21 cellular contexts compared by ENCODE assay signal in the genomic region with DNA sequence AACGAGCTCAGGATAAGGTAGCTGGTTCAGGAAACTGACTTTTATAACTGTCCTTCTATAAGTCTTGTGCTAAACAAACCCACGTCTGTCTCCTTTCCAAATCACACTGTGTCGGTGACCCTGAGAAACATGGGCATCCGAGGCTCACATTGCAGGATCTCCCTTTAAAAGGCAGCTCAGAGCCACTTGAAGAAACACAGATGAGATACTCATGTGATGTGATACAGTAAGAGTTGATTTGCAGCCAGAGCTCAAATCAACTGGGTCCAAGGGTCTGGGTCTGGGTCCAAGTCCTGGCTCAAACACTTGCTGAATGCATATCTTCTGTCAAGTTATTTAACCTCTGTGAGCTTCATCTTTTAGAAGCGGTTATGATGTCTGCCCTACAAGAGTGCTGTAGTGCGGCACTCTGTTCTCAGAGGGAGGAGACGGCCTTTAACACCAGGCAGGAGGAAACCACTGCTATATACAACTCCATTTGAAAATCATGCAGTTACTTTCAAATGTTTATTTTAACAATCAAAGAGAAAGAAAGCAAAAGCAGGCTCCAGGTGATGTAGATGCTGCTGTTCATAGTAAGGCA. TPM values are rescaled to one million over a fixed set of nuclear protein-coding genes. Genes with fewer than 3 reads are reported as not detected.
DNase-seq lines count a peak whose midpoint lies in the region; FAIRE-seq lines count a peak whose summit lies in the region.
"Had no signal": no experiment of that assay in that cellular context is flagged by ENCODE, and none has a peak within 500 bp of the region (broad histone marks: within the 10 kb centered on the region; RNA-seq: fewer than 3 reads in every experiment).

No MANE protein-coding gene starts in this region.

- peak overlapping the region; percentile 57 for H3K27ac Mint-ChIP-seq in activated naive CD4-positive, alpha-beta T cell treated with anti-CD3 and anti-CD28 coated beads, Interleukin-2, amount 50 U/mL, for 24 hours
- H3K27ac Mint-ChIP-seq: CD4-positive, CD25-positive, alpha-beta regulatory T cell had no signal

- peaks cover 3% of the 10 kb centered on the region for H3K27me3 Mint-ChIP-seq in activated naive CD4-positive, alpha-beta T cell treated with anti-CD3 and anti-CD28 coated beads, Interleukin-2, amount 50 U/mL, for 24 hours

- H3K4me1 ChIP-seq in small intestine (ENCODE audit: control insufficient read depth in 2 of 2, insufficient read depth in 1 of 2, low read depth in 1 of 2, low read length in 1 of 2), result no peaks in the 10 kb centered on the region
- H3K4me1 ChIP-seq: BLaER1, SJCRH30 had no signal

- no peak for FAIRE-seq in small intestine (lab: Jason Lieb, UNC)
- FAIRE-seq: A204.1, D721Med, G401.6, K562, RCC 7860 had no signal

- DNase-seq in activated naive CD4-positive, alpha-beta T cell treated with Interleukin-2 at 50 U/mL for 16 hours, result no peak
- DNase-seq in NCI-H2029 (lab: John Stamatoyannopoulos, UW) (peak; percentile 26), left kidney (ENCODE audit: low read depth, low spot score) (peak; percentile 36), small intestine (peak; percentile 5), SHP77 treated with DMSO at 0.1 percent for 48 hours (lab: John Stamatoyannopoulos, UW) (no peak), NCI-H1417 treated with DMSO at 0.1 percent for 48 hours (lab: John Stamatoyannopoulos, UW) (no peak)
- no peak for DNase-seq in stimulated activated CD4-positive, alpha-beta T cell treated with anti-CD3 and anti-CD28 coated beads, Interleukin-4, amount 100 ng/mL, for 1 hour
- DNase-seq: CD4-positive, CD25-positive, alpha-beta regulatory T cell; H7; Kasumi-1; NCI-H446 treated with DMSO at 0.1 percent for 48 hours; NCI-H69; SJCRH30 had no signal

- WGBS in small intestine, 3 donors, result 17 to 34% (median 30%) methylated on average over 7 of the region's 7 CpGs

- no peak overlapping the region for H3K4me3 ChIP-seq in small intestine (ENCODE audit: low read depth in 1 of 2, low read length in 2 of 2)
- H3K4me3 ChIP-seq: BLaER1, K562, SJCRH30 had no signal

- no peak overlapping the region for H3K4me3 Mint-ChIP-seq in activated naive CD4-positive, alpha-beta T cell treated with anti-CD3 and anti-CD28 coated beads, Interleukin-2, amount 50 U/mL, for 24 hours
- H3K4me3 Mint-ChIP-seq: CD4-positive, CD25-positive, alpha-beta regulatory T cell had no signal

- H3K27ac ChIP-seq in small intestine (ENCODE audit: low read depth in 1 of 2, low read length in 1 of 2), result no peak overlapping the region
- H3K27ac ChIP-seq: BLaER1, SJCRH30 had no signal

- H3K36me3 Mint-ChIP-seq in activated naive CD4-positive, alpha-beta T cell treated with anti-CD3 and anti-CD28 coated beads, Interleukin-2, amount 50 U/mL, for 24 hours, result no peaks in the 10 kb centered on the region
- H3K36me3 Mint-ChIP-seq: CD4-positive, CD25-positive, alpha-beta regulatory T cell had no signal

- H3K27me3 ChIP-seq in small intestine (ENCODE audit: control insufficient read depth in 2 of 2, insufficient read depth in 2 of 2, low read length in 2 of 2), result peaks cover 0 to 2% of the 10 kb centered on the region in 2 donors
- H3K27me3 ChIP-seq: BLaER1, SJCRH30 had no signal

- H3K9me3 ChIP-seq in small intestine (ENCODE audit: control insufficient read depth, low read depth), result no peaks in the 10 kb centered on the region
- H3K9me3 ChIP-seq: BLaER1, SJCRH30 had no signal

- H3K4me1 Mint-ChIP-seq in activated naive CD4-positive, alpha-beta T cell treated with anti-CD3 and anti-CD28 coated beads, Interleukin-2, amount 50 U/mL, for 24 hours, result peaks cover 7% of the 10 kb centered on the region
- H3K4me1 Mint-ChIP-seq: CD4-positive, CD25-positive, alpha-beta regulatory T cell had no signal

- no peaks in the 10 kb centered on the region for H3K9me3 Mint-ChIP-seq in activated naive CD4-positive, alpha-beta T cell treated with anti-CD3 and anti-CD28 coated beads, Interleukin-2, amount 50 U/mL, for 24 hours
- H3K9me3 Mint-ChIP-seq: CD4-positive, CD25-positive, alpha-beta regulatory T cell had no signal

- no peaks in the 10 kb centered on the region for H3K36me3 ChIP-seq in small intestine (ENCODE audit: control insufficient read depth in 2 of 2, insufficient read depth in 2 of 2, low read length in 2 of 2)
- H3K36me3 ChIP-seq: BLaER1, SJCRH30 had no signal

RNA-seq across cellular contexts. Expression of a gene that starts 6.4 kb away (rescaled TPM):
- polyA plus RNA-seq in small intestine, result not detected
- polyA plus RNA-seq: CD4-positive, CD25-positive, alpha-beta regulatory T cell; K562 had no signal

RNA-seq across cellular contexts. Expression of a gene that starts 10.0 kb away (rescaled TPM):
- polyA plus RNA-seq in small intestine, result not detected
- polyA plus RNA-seq: AG04450; CD4-positive, CD25-positive, alpha-beta regulatory T cell; K562 had no signal

RNA-seq across cellular contexts. Expression of a gene that starts 32.8 kb away (rescaled TPM):
- not detected for polyA plus RNA-seq in small intestine
- polyA plus RNA-seq: CD4-positive, CD25-positive, alpha-beta regulatory T cell; K562 had no signal

RNA-seq across cellular contexts. Expression of a gene that starts 37.0 kb away (rescaled TPM):
- not detected for polyA plus RNA-seq in small intestine
- polyA plus RNA-seq: AG04450; CD4-positive, CD25-positive, alpha-beta regulatory T cell; K562 had no signal

RNA-seq across cellular contexts. Expression of a gene that starts 46.5 kb away (rescaled TPM):
- polyA plus RNA-seq in small intestine, result not detected
- polyA plus RNA-seq: AG04450; CD4-positive, CD25-positive, alpha-beta regulatory T cell; K562 had no signal

Comparison
In these comparisons a context has a peak if more than half of its experiments do, and no peak if none do; other contexts are left out.
1. DNase-seq: peak in NCI-H2029 (single experiment), left kidney (single experiment) and small intestine (single experiment); none in activated naive CD4-positive, alpha-beta T cell treated with Interleukin-2 at 50 U/mL for 16 hours (single experiment), stimulated activated CD4-positive, alpha-beta T cell treated with anti-CD3 and anti-CD28 coated beads, Interleukin-4, amount 100 ng/mL, for 1 hour (single experiment), SHP77 treated with DMSO at 0.1 percent for 48 hours (single experiment) and NCI-H1417 treated with DMSO at 0.1 percent for 48 hours (single experiment).